17 cellular contexts compared by ENCODE assay signal in the genomic region with DNA sequence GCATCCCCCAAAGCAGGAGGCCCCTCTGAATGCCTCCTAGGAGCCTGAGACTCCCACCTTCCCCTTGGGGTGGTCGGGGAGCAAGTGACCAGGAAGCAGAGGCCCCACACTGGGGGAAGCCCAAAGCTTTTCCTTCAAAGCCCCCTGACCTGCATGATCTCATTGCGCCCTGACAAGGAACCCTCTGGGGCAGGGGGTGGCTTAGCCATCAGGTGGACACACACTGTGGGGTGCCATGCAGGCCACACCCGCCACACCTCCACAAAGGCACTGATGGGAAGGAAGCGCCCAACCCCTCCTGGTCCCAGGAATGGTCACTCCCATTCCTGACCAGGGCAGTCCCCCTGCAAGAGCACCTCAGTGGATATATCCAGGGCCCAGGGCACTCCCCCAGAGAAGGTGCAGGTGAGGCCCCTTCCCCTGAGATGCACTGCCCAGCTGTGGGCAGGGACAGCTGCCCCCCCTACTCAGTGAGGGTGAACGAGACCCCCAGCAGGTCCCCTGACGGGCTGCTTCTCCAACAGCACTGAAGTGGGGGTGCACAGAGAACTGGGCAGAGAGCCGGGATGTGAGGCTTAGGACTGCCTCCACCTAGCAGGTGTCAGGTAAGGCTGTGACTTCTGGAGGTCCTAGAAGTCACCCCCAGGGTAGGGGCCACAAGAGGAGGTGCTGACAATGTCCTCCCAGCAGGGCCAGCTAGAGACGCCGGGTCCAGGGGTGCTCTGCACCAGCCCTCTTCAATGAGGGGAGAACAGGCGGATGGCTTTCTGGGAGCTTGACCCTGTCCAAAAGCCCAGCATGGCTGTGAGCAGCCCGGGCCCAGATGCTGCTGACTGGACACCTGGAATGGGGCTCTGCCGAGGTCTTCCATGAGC. TPM values are rescaled to one million over a fixed set of nuclear protein-coding genes. Genes with fewer than 3 reads are reported as not detected.
DNase-seq lines count a peak whose midpoint lies in the region; ATAC-seq and TF ChIP-seq lines count a peak whose summit lies in the region.
"Had no signal": no experiment of that assay in that cellular context is flagged by ENCODE, and none has a peak within 500 bp of the region (broad histone marks: within the 10 kb centered on the region; RNA-seq: fewer than 3 reads in every experiment).

No MANE protein-coding gene starts in this region.

- H3K36me3 ChIP-seq in heart left ventricle = peaks cover 0 to 3% (median 0%) of the 10 kb centered on the region in 9 donors
- H3K36me3 ChIP-seq in ovary = no peaks in the 10 kb centered on the region
- H3K36me3 ChIP-seq: HAP-1 had no signal

- intact Hi-C loops in heart left ventricle (cut with DNase I) (no loop called here), cardiac septum (cut with DNase I) (no loop called here), right cardiac atrium (cut with DNase I) (no loop called here), ovary (cut with DNase I) (loop anchor here in 1 of 4 donors (1.0 kb wide), 1 partner anchor 18 kb away; no protein-coding TSS in a partner anchor)

- ATAC-seq in heart left ventricle = no peak
- ATAC-seq in right cardiac atrium = no peak
- ATAC-seq: PC-3 had no signal

- WGBS in heart left ventricle, 4 donors = 91 to 95% (median 92%) methylated on average over 4 to 12 of the region's 12 CpGs
- WGBS in right cardiac atrium = 93% methylated on average over 12 of the region's 12 CpGs
- 77 to 90% (median 82%) methylated on average over 11 to 12 of the region's 12 CpGs for WGBS in ovary, 3 donors

- no peak overlapping the region for H3K4me3 ChIP-seq in heart left ventricle
- no peak overlapping the region for H3K4me3 ChIP-seq in right cardiac atrium (ENCODE audit: low read length)
- no peak overlapping the region for H3K4me3 ChIP-seq in ovary
- H3K4me3 ChIP-seq: HAP-1 had no signal

- TF ChIP-seq POLR2A in heart left ventricle (IDR thresholded peaks at IDR 0.05) (no peak), ovary (IDR thresholded peaks at IDR 0.05) (no peak)

- H3K4me1 ChIP-seq in heart left ventricle (peaks cover 0 to 65% (median 31%) of the 10 kb centered on the region in 12 donors), right cardiac atrium (ENCODE audit: control insufficient read depth, insufficient read depth, low read length) (peaks cover 9% of the 10 kb centered on the region), ovary (ENCODE audit: insufficient read depth) (peaks cover 21% of the 10 kb centered on the region)
- H3K4me1 ChIP-seq: HAP-1 had no signal

- no peak for TF ChIP-seq EP300 in ovary (IDR thresholded peaks at IDR 0.05)

- TF ChIP-seq CTCF in heart left ventricle (IDR thresholded peaks at IDR 0.05) (no peak), ovary (IDR thresholded peaks at IDR 0.05) (no peak)

- H3K27me3 ChIP-seq in heart left ventricle = no peaks in the 10 kb centered on the region
- no peaks in the 10 kb centered on the region for H3K27me3 ChIP-seq in right cardiac atrium (ENCODE audit: control insufficient read depth, insufficient read depth)
- no peaks in the 10 kb centered on the region for H3K27me3 ChIP-seq in ovary

- DNase-seq in heart left ventricle = peak in 3 of 5 donors; percentile 16 to 40 (median 23)
- no peak for DNase-seq in cardiac septum (ENCODE audit: low spot score)
- DNase-seq in right cardiac atrium = peak; percentile 8 to 40 (median 40)
- peak in 2 of 5 donors; percentile 24 to 31 for DNase-seq in ovary
- DNase-seq in HuH-7 (ENCODE audit: low spot score) = no peak
- DNase-seq in NOMO-1 (lab: John Stamatoyannopoulos, UW; ENCODE audit: unreplicated experiment in 2 of 2) = no peak
- DNase-seq in DMS 273 (lab: John Stamatoyannopoulos, UW; ENCODE audit: unreplicated experiment) = no peak
- DNase-seq: GF-D8, Karpas-422, NCI-H1092, NCI-H1694, NCI-H510A, NCI-H748 treated with DMSO at 0.1 percent for 48 hours, PC-3, RPMI8226 had no signal

- peak overlapping the region in 3 of 12 donors; percentile 19 to 45 (median 39) for H3K27ac ChIP-seq in heart left ventricle
- no peak overlapping the region for H3K27ac ChIP-seq in right cardiac atrium (ENCODE audit: low read length)
- peak overlapping the region; percentile 11 to 23 for H3K27ac ChIP-seq in ovary
- H3K27ac ChIP-seq: HL-60 had no signal

- H3K9me3 ChIP-seq in heart left ventricle (no peaks in the 10 kb centered on the region), right cardiac atrium (ENCODE audit: control insufficient read depth, low read length) (no peaks in the 10 kb centered on the region), ovary (no peaks in the 10 kb centered on the region)
- H3K9me3 ChIP-seq: HAP-1 had no signal

RNA-seq across cellular contexts. Expression of a gene that starts 31.5 kb away (rescaled TPM):
- total RNA-seq in heart left ventricle (10 to 100 TPM; 18.1 to 87.3 (median 24.9) TPM), cardiac septum (14.4 TPM), right cardiac atrium (10 to 100 TPM; 13.3 to 28.4 (median 21.1) TPM), ovary (10 to 100 TPM; 23.7 to 62.5 (median 48.0) TPM)
- polyA plus RNA-seq in heart left ventricle (10 to 100 TPM; 15.6 to 26.5 TPM), right cardiac atrium (19.8 TPM), ovary (10 to 100 TPM; 12.9 to 45.3 TPM)

Comparison
In these comparisons a context has a peak if more than half of its experiments do, and no peak if none do; other contexts are left out.
1. DNase-seq: peak in heart left ventricle (3 of 5) and right cardiac atrium (3 of 3); none in cardiac septum (single experiment), HuH-7 (single experiment), NOMO-1 (0 of 2) and DMS 273 (single experiment).